1 cellular context compared by ENCODE assay signal in the genomic region with DNA sequence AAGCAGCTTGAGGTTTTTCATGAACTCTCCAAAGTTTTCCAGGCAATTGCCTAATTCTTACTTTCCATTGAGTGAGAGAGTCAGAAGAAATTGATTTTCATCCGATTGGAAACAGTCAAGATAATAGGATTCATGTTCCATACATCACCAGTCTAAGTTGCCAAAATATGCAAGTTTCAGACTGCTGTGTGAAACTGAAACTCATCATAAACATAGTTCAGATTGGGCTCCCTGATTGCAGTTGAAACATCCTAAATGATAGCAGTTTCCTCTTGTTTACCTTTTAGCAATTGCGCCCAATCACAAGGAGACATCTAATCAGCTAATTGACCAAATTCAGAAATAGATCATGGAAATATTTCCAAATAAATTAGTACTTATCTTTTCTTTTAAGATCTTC.
TF ChIP-seq lines count a peak whose summit lies in the region.

No MANE protein-coding gene starts in this region.

TF ChIP-seq in GM12878, 131 proteins besides CTCF, POLR2A, EP300 and RAD21:
- TF ChIP-seq TCF3 (IDR thresholded peaks at IDR 0.05; ENCODE audit: borderline replicate concordance, insufficient read depth, low read depth, low read length) (no peak), TCF7 (IDR thresholded peaks at IDR 0.05; ENCODE audit: borderline replicate concordance) (no peak), SMAD1 (IDR thresholded peaks at IDR 0.05; ENCODE audit: low read depth, partially characterized antibody) (no peak), CEBPB (IDR thresholded peaks at IDR 0.05; ENCODE audit: borderline replicate concordance in 1 of 2, low read depth in 2 of 2, low read length in 2 of 2) (no peak), BCL11A (IDR thresholded peaks at IDR 0.05; ENCODE audit: low read depth, low read length) (no peak), CBFB (IDR thresholded peaks at IDR 0.05; ENCODE audit: low read depth) (no peak), ZNF217 (IDR thresholded peaks at IDR 0.05) (no peak), MTA3 (IDR thresholded peaks at IDR 0.05; ENCODE audit: borderline replicate concordance, low read length) (no peak), SMC3 (IDR thresholded peaks at IDR 0.05; ENCODE audit: borderline replicate concordance, low read length) (no peak), KLF5 (IDR thresholded peaks at IDR 0.05; ENCODE audit: partially characterized antibody) (no peak), FOS (IDR thresholded peaks at IDR 0.05; ENCODE audit: borderline replicate concordance, extremely low read depth, insufficient read length) (no peak), NFYA (IDR thresholded peaks at IDR 0.05; ENCODE audit: borderline replicate concordance, low read depth, low read length) (no peak), HDAC6 (IDR thresholded peaks at IDR 0.05; ENCODE audit: unreplicated experiment) (no peak), ASH2L (IDR thresholded peaks at IDR 0.05; ENCODE audit: borderline replicate concordance, low read depth) (no peak)
- TF ChIP-seq, protein P1, sequence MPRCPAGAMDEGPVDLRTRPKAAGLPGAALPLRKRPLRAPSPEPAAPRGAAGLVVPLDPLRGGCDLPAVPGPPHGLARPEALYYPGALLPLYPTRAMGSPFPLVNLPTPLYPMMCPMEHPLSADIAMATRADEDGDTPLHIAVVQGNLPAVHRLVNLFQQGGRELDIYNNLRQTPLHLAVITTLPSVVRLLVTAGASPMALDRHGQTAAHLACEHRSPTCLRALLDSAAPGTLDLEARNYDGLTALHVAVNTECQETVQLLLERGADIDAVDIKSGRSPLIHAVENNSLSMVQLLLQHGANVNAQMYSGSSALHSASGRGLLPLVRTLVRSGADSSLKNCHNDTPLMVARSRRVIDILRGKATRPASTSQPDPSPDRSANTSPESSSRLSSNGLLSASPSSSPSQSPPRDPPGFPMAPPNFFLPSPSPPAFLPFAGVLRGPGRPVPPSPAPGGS (IDR thresholded peaks at IDR 0.05; ENCODE audit: borderline replicate concordance, insufficient read depth, low read depth, low read length, poor library complexity, severe bottlenecking) = no peak
- TF ChIP-seq, protein P2, sequence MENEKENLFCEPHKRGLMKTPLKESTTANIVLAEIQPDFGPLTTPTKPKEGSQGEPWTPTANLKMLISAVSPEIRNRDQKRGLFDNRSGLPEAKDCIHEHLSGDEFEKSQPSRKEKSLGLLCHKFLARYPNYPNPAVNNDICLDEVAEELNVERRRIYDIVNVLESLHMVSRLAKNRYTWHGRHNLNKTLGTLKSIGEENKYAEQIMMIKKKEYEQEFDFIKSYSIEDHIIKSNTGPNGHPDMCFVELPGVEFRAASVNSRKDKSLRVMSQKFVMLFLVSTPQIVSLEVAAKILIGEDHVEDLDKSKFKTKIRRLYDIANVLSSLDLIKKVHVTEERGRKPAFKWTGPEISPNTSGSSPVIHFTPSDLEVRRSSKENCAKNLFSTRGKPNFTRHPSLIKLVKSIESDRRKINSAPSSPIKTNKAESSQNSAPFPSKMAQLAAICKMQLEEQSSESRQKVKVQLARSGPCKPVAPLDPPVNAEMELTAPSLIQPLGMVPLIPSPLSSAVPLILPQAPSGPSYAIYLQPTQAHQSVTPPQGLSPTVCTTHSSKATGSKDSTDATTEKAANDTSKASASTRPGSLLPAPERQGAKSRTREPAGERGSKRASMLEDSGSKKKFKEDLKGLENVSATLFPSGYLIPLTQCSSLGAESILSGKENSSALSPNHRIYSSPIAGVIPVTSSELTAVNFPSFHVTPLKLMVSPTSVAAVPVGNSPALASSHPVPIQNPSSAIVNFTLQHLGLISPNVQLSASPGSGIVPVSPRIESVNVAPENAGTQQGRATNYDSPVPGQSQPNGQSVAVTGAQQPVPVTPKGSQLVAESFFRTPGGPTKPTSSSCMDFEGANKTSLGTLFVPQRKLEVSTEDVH (IDR thresholded peaks at IDR 0.05; ENCODE audit: low read depth, partially characterized antibody) = no peak
- TF ChIP-seq, protein P3, sequence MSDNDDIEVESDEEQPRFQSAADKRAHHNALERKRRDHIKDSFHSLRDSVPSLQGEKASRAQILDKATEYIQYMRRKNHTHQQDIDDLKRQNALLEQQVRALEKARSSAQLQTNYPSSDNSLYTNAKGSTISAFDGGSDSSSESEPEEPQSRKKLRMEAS (IDR thresholded peaks at IDR 0.05; ENCODE audit: low read depth, low read length) = no peak
